16 cellular contexts compared by ENCODE assay signal in the genomic region with DNA sequence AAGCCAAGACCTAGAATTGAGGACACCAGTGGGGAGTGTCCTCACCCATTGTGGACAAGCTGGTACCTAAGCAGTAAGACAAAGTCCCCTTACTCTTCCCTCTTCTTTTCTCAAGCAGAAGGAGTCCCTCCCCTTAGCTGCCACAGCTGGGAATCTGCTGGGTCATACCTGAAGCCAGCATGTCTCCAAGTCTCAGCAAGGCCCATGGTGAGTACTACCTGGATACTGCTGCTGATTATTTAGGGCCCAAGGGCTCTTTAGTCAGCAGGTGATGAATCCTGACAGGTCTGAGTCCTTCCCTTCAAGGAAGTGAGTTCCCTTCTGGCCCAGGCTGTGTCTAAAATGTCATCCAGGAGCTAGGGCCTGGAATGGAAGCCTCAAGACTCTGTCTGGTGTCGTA.
DNase-seq lines count a peak whose midpoint lies in the region; ATAC-seq, FAIRE-seq and TF ChIP-seq lines count a peak whose summit lies in the region.
"Had no signal": no experiment of that assay in that cellular context is flagged by ENCODE, and none has a peak within 500 bp of the region (broad histone marks: within the 10 kb centered on the region; RNA-seq: fewer than 3 reads in every experiment).

No MANE protein-coding gene starts in this region.

- intact Hi-C loops in left ventricle myocardium inferior (cut with micrococcal nuclease) (no loop called here), heart right ventricle (cut with DNase I) (loop anchor here in 1 of 10 donors (5.0 kb wide), 1 partner anchor 32 kb away; no protein-coding TSS in a partner anchor), A673 (cut with micrococcal nuclease; ENCODE audit: unreplicated experiment) (no loop called here), CD14-positive monocyte (cut with micrococcal nuclease) (no loop called here)

- BruUV-seq in A673 (replicated peaks; lab: Mats Ljungman, UMichigan) = no TSS peak

- 95 to 96% methylated on average over 1 of the region's 1 CpG for WGBS in heart right ventricle, 2 donors

- no peaks in the 10 kb centered on the region for H3K36me3 ChIP-seq in left ventricle myocardium inferior
- no peaks in the 10 kb centered on the region for H3K36me3 ChIP-seq in heart right ventricle
- no peaks in the 10 kb centered on the region for H3K36me3 ChIP-seq in A673 (ENCODE audit: insufficient read depth, low read length, poor library complexity, severe bottlenecking)
- H3K36me3 ChIP-seq: BLaER1 treated with 17β-estradiol and CSF1 and Interleukin-3, amounts not matched to agents 10 nM and 100 nM had no signal

- H3K27ac Mint-ChIP-seq in chondrocyte (ENCODE audit: unreplicated experiment) = peak overlapping the region; percentile 74
- no peak overlapping the region for H3K27ac Mint-ChIP-seq in CD14-positive monocyte
- H3K27ac Mint-ChIP-seq: CD4-positive, alpha-beta T cell had no signal

- H3K4me3 ChIP-seq in left ventricle myocardium inferior (no peak overlapping the region), heart right ventricle (no peak overlapping the region), A673 (ENCODE audit: low read depth, low read length, poor library complexity, severe bottlenecking) (no peak overlapping the region)
- H3K4me3 ChIP-seq: BLaER1 treated with 17β-estradiol and CSF1 and Interleukin-3, amounts not matched to agents 10 nM and 100 nM had no signal

- H3K9me3 ChIP-seq in left ventricle myocardium inferior (replicated peaks) (peaks cover 14% of the 10 kb centered on the region), heart right ventricle (peaks cover 0 to 16% (median 6%) of the 10 kb centered on the region in 11 donors), A673 (ENCODE audit: low read depth, low read length, poor library complexity, severe bottlenecking) (no peaks in the 10 kb centered on the region)

- H3K4me3 Mint-ChIP-seq in chondrocyte (ENCODE audit: unreplicated experiment) (no peak overlapping the region), CD14-positive monocyte (no peak overlapping the region)
- H3K4me3 Mint-ChIP-seq: CD4-positive, alpha-beta T cell had no signal

- H3K36me3 Mint-ChIP-seq in chondrocyte (ENCODE audit: low read depth) (peaks cover 4% of the 10 kb centered on the region), CD14-positive monocyte (no peaks in the 10 kb centered on the region)

- peak overlapping the region; percentile 14 for H3K27ac ChIP-seq in left ventricle myocardium inferior (replicated peaks)
- H3K27ac ChIP-seq in heart right ventricle = no peak overlapping the region
- H3K27ac ChIP-seq in foreskin keratinocyte = peak overlapping the region; percentile 60
- no peak overlapping the region for H3K27ac ChIP-seq in A673 (ENCODE audit: low read depth, low read length, poor library complexity, severe bottlenecking)
- H3K27ac ChIP-seq: BLaER1 treated with 17β-estradiol and CSF1 and Interleukin-3, amounts not matched to agents 10 nM and 100 nM had no signal

- no peak for TF ChIP-seq CTCF in left ventricle myocardium inferior (IDR thresholded peaks at IDR 0.05; ENCODE audit: borderline replicate concordance)
- no peak for TF ChIP-seq CTCF in heart right ventricle (IDR thresholded peaks at IDR 0.05)
- TF ChIP-seq CTCF in chondrocyte (IDR thresholded peaks at IDR 0.05) = no peak
- no peak for TF ChIP-seq CTCF in foreskin keratinocyte (conservative IDR thresholded peaks at IDR 0.05)
- no peak for TF ChIP-seq CTCF in A673 (conservative IDR thresholded peaks at IDR 0.05; ENCODE audit: low read depth, low read length)
- TF ChIP-seq CTCF in CD14-positive monocyte (IDR thresholded peaks at IDR 0.05) = no peak

- H3K4me1 ChIP-seq in left ventricle myocardium inferior = peaks cover 52% of the 10 kb centered on the region
- H3K4me1 ChIP-seq in heart right ventricle = peaks cover 0 to 47% (median 25%) of the 10 kb centered on the region in 9 donors
- no peaks in the 10 kb centered on the region for H3K4me1 ChIP-seq in foreskin keratinocyte
- H3K4me1 ChIP-seq in A673 (ENCODE audit: insufficient read depth, low read length, poor library complexity, severe bottlenecking) = peaks cover 5% of the 10 kb centered on the region
- H3K4me1 ChIP-seq: BLaER1 treated with 17β-estradiol and CSF1 and Interleukin-3, amounts not matched to agents 10 nM and 100 nM had no signal

- DNase-seq in left ventricle myocardium inferior = no peak
- no peak for DNase-seq in heart right ventricle
- no peak for DNase-seq in chondrocyte (ENCODE audit: low spot score)
- peak; percentile 62 to 86 for DNase-seq in foreskin keratinocyte
- DNase-seq in RCC 7860 (ENCODE audit: low spot score) = no peak
- no peak for DNase-seq in A673 (ENCODE audit: low spot score)
- DNase-seq in CD14-positive monocyte (ENCODE audit: low spot score) = no peak
- DNase-seq: 8988T; ACHN; Calu3; CD4-positive, alpha-beta T cell; DMS79; IMR-90 had no signal

- H3K27me3 ChIP-seq in left ventricle myocardium inferior (ENCODE audit: low read depth) (no peaks in the 10 kb centered on the region), heart right ventricle (no peaks in the 10 kb centered on the region), foreskin keratinocyte (no peaks in the 10 kb centered on the region), A673 (replicated peaks; ENCODE audit: insufficient read depth, low read depth, low read length, poor library complexity) (no peaks in the 10 kb centered on the region)
- H3K27me3 ChIP-seq: BLaER1 treated with 17β-estradiol and CSF1 and Interleukin-3, amounts not matched to agents 10 nM and 100 nM had no signal

- H3K9me3 Mint-ChIP-seq in chondrocyte (ENCODE audit: low read depth) (peaks cover 21% of the 10 kb centered on the region), CD14-positive monocyte (peaks cover 0 to 8% (median 3%) of the 10 kb centered on the region in 7 donors)

- POLR2A ChIA-PET in A673 (lab: Charles Lee; ENCODE audit: low non-redundant PET) = no interaction called here

- CTCF ChIA-PET in A673 (lab: Charles Lee) = interaction anchor here (0.6 kb wide), 1 partner anchor 717 kb away, joined by 5 read pairs; no protein-coding TSS in a partner anchor

- no peak for ATAC-seq in heart right ventricle
- peak; percentile 96 for ATAC-seq in foreskin keratinocyte
- no peak for ATAC-seq in GM19035 (IDR thresholded peaks at IDR 0.05; ENCODE audit: unreplicated experiment)

- H3K4me1 Mint-ChIP-seq in chondrocyte (ENCODE audit: low read depth) (peaks cover 43% of the 10 kb centered on the region), CD14-positive monocyte (no peaks in the 10 kb centered on the region)

- H3K27me3 Mint-ChIP-seq in chondrocyte (ENCODE audit: low read depth) (no peaks in the 10 kb centered on the region), CD14-positive monocyte (ENCODE audit: low read depth in 3 of 3) (no peaks in the 10 kb centered on the region)

- FAIRE-seq in RCC 7860 (lab: Jason Lieb, UNC) = no peak
- FAIRE-seq: GM12892 had no signal

Comparison
In these comparisons a context has a peak if more than half of its experiments do, and no peak if none do; other contexts are left out.
1. H3K27ac ChIP-seq: peak in left ventricle myocardium inferior (single experiment) and foreskin keratinocyte (single experiment); none in heart right ventricle (0 of 10) and A673 (single experiment).
2. DNase-seq: peak in foreskin keratinocyte (2 of 2); none in left ventricle myocardium inferior (single experiment), heart right ventricle (0 of 2), chondrocyte (single experiment), RCC 7860 (single experiment), A673 (single experiment) and CD14-positive monocyte (single experiment).